Comparison of ENCODE assay signal across 8 cellular contexts in the genomic region with DNA sequence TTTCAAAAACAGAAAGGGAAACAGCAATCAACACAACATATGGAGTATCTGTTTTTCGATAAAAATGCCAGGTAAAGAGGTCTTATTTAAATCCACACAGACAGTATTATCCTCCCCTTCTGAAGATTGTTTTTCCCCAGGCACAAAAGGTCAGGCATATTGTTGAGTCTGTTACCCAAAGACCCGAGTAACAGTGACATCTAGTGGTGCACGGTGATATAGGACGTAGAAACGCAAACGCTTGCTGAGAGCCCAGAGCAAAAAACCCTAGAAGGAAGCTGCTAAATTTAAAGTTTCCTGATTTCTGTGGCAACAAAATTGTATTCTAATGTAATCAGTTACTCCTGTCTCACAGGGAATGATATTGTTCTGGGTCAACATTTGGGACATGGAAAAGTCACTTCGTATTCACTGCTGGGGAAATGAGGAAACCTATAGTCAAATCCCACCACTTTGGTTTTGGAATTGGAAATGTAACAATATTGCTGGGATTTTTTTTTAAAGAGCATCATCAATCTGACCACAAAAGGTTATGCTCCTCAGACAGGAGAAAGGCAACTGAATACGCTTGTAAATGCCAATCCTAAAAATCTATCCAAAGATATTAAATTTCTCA.
DNase-seq lines count a peak whose midpoint lies in the region; ATAC-seq and TF ChIP-seq lines count a peak whose summit lies in the region.

No MANE protein-coding gene starts in this region.

- H3K4me2 ChIP-seq in GM23338 (no peak overlapping the region), KMS-11 (no peak overlapping the region), PC-9 (no peak overlapping the region)

- no peak overlapping the region for H3K4me3 ChIP-seq in GM23338
- no peak overlapping the region for H3K4me3 ChIP-seq in KMS-11 (IDR thresholded peaks at IDR 0.05; ENCODE audit: insufficient read depth, low read depth, low read length)
- H3K4me3 ChIP-seq in PC-9 = no peak overlapping the region
- no peak overlapping the region for H3K4me3 ChIP-seq in upper lobe of right lung

- peaks cover 12% of the 10 kb centered on the region for H3K4me1 ChIP-seq in GM23338 (ENCODE audit: insufficient read depth)
- H3K4me1 ChIP-seq in KMS-11 (ENCODE audit: low read depth, poor library complexity, severe bottlenecking) = no peaks in the 10 kb centered on the region
- H3K4me1 ChIP-seq in PC-9 (replicated peaks; ENCODE audit: insufficient read depth) = no peaks in the 10 kb centered on the region
- H3K4me1 ChIP-seq in foreskin keratinocyte = no peaks in the 10 kb centered on the region
- H3K4me1 ChIP-seq in upper lobe of right lung = no peaks in the 10 kb centered on the region

- POLR2A ChIA-PET in PC-9 (lab: Charles Lee; ENCODE audit: unreplicated experiment) = no interaction called here

- H3K9me3 ChIP-seq in PC-9 (ENCODE audit: insufficient read depth, low read depth) = no peaks in the 10 kb centered on the region
- no peaks in the 10 kb centered on the region for H3K9me3 ChIP-seq in upper lobe of right lung

- H3K9me2 ChIP-seq in GM23338 (ENCODE audit: insufficient read depth) (peaks cover 15% of the 10 kb centered on the region; the same call in 1 of the 2 replicates), PC-9 (ENCODE audit: insufficient read depth) (no peaks in the 10 kb centered on the region)

- H3K27ac Mint-ChIP-seq in GM23338 = peak overlapping the region; percentile 92
- H3K27ac Mint-ChIP-seq in activated T-cell treated with anti-CD3 and anti-CD28 coated beads, Interleukin-2, amount 50 U/mL, for 72 hours = no peak overlapping the region

- H3K27me3 ChIP-seq in GM23338 (ENCODE audit: insufficient read depth) (no peaks in the 10 kb centered on the region), KMS-11 (ENCODE audit: insufficient read depth, low read depth) (no peaks in the 10 kb centered on the region), PC-9 (ENCODE audit: insufficient read depth, low read depth) (no peaks in the 10 kb centered on the region), foreskin keratinocyte (no peaks in the 10 kb centered on the region), upper lobe of right lung (no peaks in the 10 kb centered on the region)

- no peaks in the 10 kb centered on the region for H3K79me2 ChIP-seq in GM23338 (replicated peaks; ENCODE audit: insufficient read depth)
- H3K79me2 ChIP-seq in KMS-11 (ENCODE audit: insufficient read depth, low read depth) = no peaks in the 10 kb centered on the region
- H3K79me2 ChIP-seq in PC-9 (ENCODE audit: low read depth) = no peaks in the 10 kb centered on the region

- H3K9ac ChIP-seq in KMS-11 = no peak overlapping the region

- BruUV-seq in PC-9 (replicated peaks; lab: Mats Ljungman, UMichigan) = no TSS peak

- H3K9me3 Mint-ChIP-seq in GM23338 = peaks cover 3% of the 10 kb centered on the region; the same call in 2 of the 3 replicates
- H3K9me3 Mint-ChIP-seq in activated T-cell treated with anti-CD3 and anti-CD28 coated beads, Interleukin-2, amount 50 U/mL, for 72 hours = peaks cover 0 to 3% of the 10 kb centered on the region in 2 donors

- DNase-seq in GDM1 (lab: John Stamatoyannopoulos, UW) (peak; percentile 49), GM23338 (ENCODE audit: low spot score) (peak; percentile 92), PC-9 (peak; percentile 57 to 71), foreskin keratinocyte (peak; percentile 22 to 58), omental fat pad (ENCODE audit: low spot score) (peak; percentile 27), upper lobe of right lung (no peak)
- peak; percentile 61 to 70 for DNase-seq in activated T-cell treated with anti-CD3 and anti-CD28 coated beads, Interleukin-2, amount 50 U/mL, for 72 hours

- H3K27ac ChIP-seq in GM23338 (ENCODE audit: low read depth) (peak overlapping the region; percentile 35; the same call in 1 of the 2 replicates), KMS-11 (no peak overlapping the region), PC-9 (no peak overlapping the region), foreskin keratinocyte (no peak overlapping the region), upper lobe of right lung (no peak overlapping the region)

- CTCF ChIA-PET in PC-9 (lab: Charles Lee) = interaction anchor here (0.6 to 0.7 kb wide), 2 partner anchors 1260 to 1375 kb away, joined by 3 read pairs; no protein-coding TSS in a partner anchor

- intact Hi-C loops in PC-9 (cut with micrococcal nuclease; ENCODE audit: unreplicated experiment) = loop anchor here (2.0 to 10.0 kb wide), 5 partner anchors 452 to 1696 kb away; no protein-coding TSS in a partner anchor
- intact Hi-C loops in upper lobe of right lung (cut with DNase I) = no loop called here

- peaks cover 29% of the 10 kb centered on the region for H3K4me1 Mint-ChIP-seq in GM23338
- peaks cover 18% of the 10 kb centered on the region for H3K4me1 Mint-ChIP-seq in activated T-cell treated with anti-CD3 and anti-CD28 coated beads, Interleukin-2, amount 50 U/mL, for 72 hours (ENCODE audit: low read depth)

- ATAC-seq in GM23338 (peak; percentile 94), foreskin keratinocyte (peak; percentile 80), omental fat pad (ENCODE audit: low FRiP score) (peak; percentile 89), upper lobe of right lung (peak; percentile 90)
- peak; percentile 62 to 70 for ATAC-seq in activated T-cell treated with anti-CD3 and anti-CD28 coated beads, Interleukin-2, amount 50 U/mL, for 72 hours (replicated peaks in 1 of 2)

- TF ChIP-seq CTCF in GM23338 (conservative IDR thresholded peaks at IDR 0.05; ENCODE audit: low read depth in 2 of 2) (peak; percentile 93 to 98), KMS-11 (conservative IDR thresholded peaks at IDR 0.05; ENCODE audit: low read depth, low read length) (peak; percentile 80), PC-9 (conservative IDR thresholded peaks at IDR 0.05) (peak; percentile 98), foreskin keratinocyte (conservative IDR thresholded peaks at IDR 0.05) (peak; percentile 86), omental fat pad (IDR thresholded peaks at IDR 0.05) (peak in 2 of 3 donors; percentile 3 to 59), upper lobe of right lung (IDR thresholded peaks at IDR 0.05) (peak; percentile 83)

- H2AFZ ChIP-seq in GM23338 = peak overlapping the region; percentile 10; the same call in 1 of the 2 replicates
- no peak overlapping the region for H2AFZ ChIP-seq in KMS-11 (ENCODE audit: low read depth)
- no peak overlapping the region; the same call in 1 of the 2 replicates for H2AFZ ChIP-seq in PC-9

- no peaks in the 10 kb centered on the region for H3F3A ChIP-seq in GM23338 (replicated peaks; ENCODE audit: low read depth)
- no peaks in the 10 kb centered on the region for H3F3A ChIP-seq in PC-9 (ENCODE audit: insufficient read depth, low read depth)

- H3K36me3 ChIP-seq in GM23338 (ENCODE audit: insufficient read depth) = no peaks in the 10 kb centered on the region
- no peaks in the 10 kb centered on the region for H3K36me3 ChIP-seq in KMS-11 (ENCODE audit: insufficient read depth)
- no peaks in the 10 kb centered on the region for H3K36me3 ChIP-seq in PC-9 (ENCODE audit: low read depth)
- no peaks in the 10 kb centered on the region for H3K36me3 ChIP-seq in upper lobe of right lung

- H4K20me1 ChIP-seq in GM23338 (replicated peaks; ENCODE audit: insufficient read depth) (no peaks in the 10 kb centered on the region), KMS-11 (ENCODE audit: insufficient read depth) (no peaks in the 10 kb centered on the region), PC-9 (ENCODE audit: insufficient read depth) (no peaks in the 10 kb centered on the region)

- H3K36me3 Mint-ChIP-seq in GM23338 (ENCODE audit: low read depth) = peaks cover 18% of the 10 kb centered on the region
- peaks cover 0 to 5% of the 10 kb centered on the region in 2 donors for H3K36me3 Mint-ChIP-seq in activated T-cell treated with anti-CD3 and anti-CD28 coated beads, Interleukin-2, amount 50 U/mL, for 72 hours (ENCODE audit: insufficient read depth in 2 of 2)

- H3K27me3 Mint-ChIP-seq in GM23338 (ENCODE audit: insufficient read depth, low read depth, poor library complexity) = peaks cover 2% of the 10 kb centered on the region
- H3K27me3 Mint-ChIP-seq in activated T-cell treated with anti-CD3 and anti-CD28 coated beads, Interleukin-2, amount 50 U/mL, for 72 hours (ENCODE audit: low read depth) = peaks cover 31% of the 10 kb centered on the region

- no peak overlapping the region for H3K4me3 Mint-ChIP-seq in GM23338
- H3K4me3 Mint-ChIP-seq in activated T-cell treated with anti-CD3 and anti-CD28 coated beads, Interleukin-2, amount 50 U/mL, for 72 hours = peak overlapping the region in 1 of 2 donors; percentile 48

TF ChIP-seq in GM23338, 12 proteins besides CTCF, POLR2A, EP300 and RAD21 (continues in another document):
- TF ChIP-seq POLR2AphosphoS5 (IDR thresholded peaks at IDR 0.05; ENCODE audit: low read depth) = no peak
- no peak for TF ChIP-seq EZH2 (IDR thresholded peaks at IDR 0.05; ENCODE audit: low read depth, unreplicated experiment)
- TF ChIP-seq NANOG (IDR thresholded peaks at IDR 0.05; ENCODE audit: borderline replicate concordance) = no peak
- TF ChIP-seq, protein P1, sequence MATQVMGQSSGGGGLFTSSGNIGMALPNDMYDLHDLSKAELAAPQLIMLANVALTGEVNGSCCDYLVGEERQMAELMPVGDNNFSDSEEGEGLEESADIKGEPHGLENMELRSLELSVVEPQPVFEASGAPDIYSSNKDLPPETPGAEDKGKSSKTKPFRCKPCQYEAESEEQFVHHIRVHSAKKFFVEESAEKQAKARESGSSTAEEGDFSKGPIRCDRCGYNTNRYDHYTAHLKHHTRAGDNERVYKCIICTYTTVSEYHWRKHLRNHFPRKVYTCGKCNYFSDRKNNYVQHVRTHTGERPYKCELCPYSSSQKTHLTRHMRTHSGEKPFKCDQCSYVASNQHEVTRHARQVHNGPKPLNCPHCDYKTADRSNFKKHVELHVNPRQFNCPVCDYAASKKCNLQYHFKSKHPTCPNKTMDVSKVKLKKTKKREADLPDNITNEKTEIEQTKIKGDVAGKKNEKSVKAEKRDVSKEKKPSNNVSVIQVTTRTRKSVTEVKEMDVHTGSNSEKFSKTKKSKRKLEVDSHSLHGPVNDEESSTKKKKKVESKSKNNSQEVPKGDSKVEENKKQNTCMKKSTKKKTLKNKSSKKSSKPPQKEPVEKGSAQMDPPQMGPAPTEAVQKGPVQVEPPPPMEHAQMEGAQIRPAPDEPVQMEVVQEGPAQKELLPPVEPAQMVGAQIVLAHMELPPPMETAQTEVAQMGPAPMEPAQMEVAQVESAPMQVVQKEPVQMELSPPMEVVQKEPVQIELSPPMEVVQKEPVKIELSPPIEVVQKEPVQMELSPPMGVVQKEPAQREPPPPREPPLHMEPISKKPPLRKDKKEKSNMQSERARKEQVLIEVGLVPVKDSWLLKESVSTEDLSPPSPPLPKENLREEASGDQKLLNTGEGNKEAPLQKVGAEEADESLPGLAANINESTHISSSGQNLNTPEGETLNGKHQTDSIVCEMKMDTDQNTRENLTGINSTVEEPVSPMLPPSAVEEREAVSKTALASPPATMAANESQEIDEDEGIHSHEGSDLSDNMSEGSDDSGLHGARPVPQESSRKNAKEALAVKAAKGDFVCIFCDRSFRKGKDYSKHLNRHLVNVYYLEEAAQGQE (IDR thresholded peaks at IDR 0.05; ENCODE audit: unreplicated experiment) = no peak
- no peak for TF ChIP-seq ZNF331 (CRISPR knock-in tag; IDR thresholded peaks at IDR 0.05; ENCODE audit: low read depth)
- no peak for TF ChIP-seq EZH2phosphoT487 (IDR thresholded peaks at IDR 0.05; ENCODE audit: unreplicated experiment)
- TF ChIP-seq STAT1 (IDR thresholded peaks at IDR 0.05; ENCODE audit: unreplicated experiment) = no peak

Comparison
In these comparisons a context has a peak if more than half of its experiments do, and no peak if none do; other contexts are left out.
1. CTCF ChIP-seq: peak in every context shown above with its lines; median percentile 98 in PC-9; 96 in GM23338; 86 in foreskin keratinocyte; 83 in upper lobe of right lung; 80 in KMS-11; 31 in omental fat pad.